In the genomic region with DNA sequence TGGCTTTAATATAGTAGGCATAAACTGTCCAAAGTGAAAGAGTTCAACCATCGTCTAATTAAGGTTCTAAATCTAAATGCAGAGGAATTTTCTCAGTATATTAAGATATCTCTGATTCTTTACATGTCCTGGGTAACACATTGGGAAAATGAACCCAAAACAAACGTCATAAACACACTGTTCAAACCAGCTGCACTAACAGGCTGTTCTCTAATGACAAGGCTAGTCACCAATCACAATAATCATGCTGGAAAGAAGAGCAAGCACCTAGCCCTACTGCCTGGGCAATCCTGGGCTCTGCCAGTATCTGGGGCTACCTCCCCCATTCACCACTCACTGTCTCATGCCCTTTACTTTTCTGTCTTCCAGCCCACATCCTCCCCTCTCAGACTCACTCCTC, we compare ENCODE assay signal across 27 cellular contexts.
"Had no signal": no experiment of that assay in that cellular context is flagged by ENCODE, and none has a peak within 500 bp of the region (broad histone marks: within the 10 kb centered on the region; RNA-seq: fewer than 3 reads in every experiment).

No MANE protein-coding gene starts in this region.

- H3K27me3 ChIP-seq: esophagus squamous epithelium, left lung had no signal

- FAIRE-seq: endometrium, islet of Langerhans, keratinocyte had no signal

- H3K27ac ChIP-seq: epithelial cell of prostate, gastrocnemius medialis, heart right ventricle, left lung, lower lobe of right lung had no signal

- H3K4me3 ChIP-seq: esophagus squamous epithelium, gastrocnemius medialis, heart right ventricle, left lung, lower lobe of right lung, mucosa of descending colon had no signal

- H3K4me1 ChIP-seq: gastrocnemius medialis, heart right ventricle, left lung, lower lobe of right lung had no signal

- H3K36me3 ChIP-seq: esophagus squamous epithelium, gastrocnemius medialis, heart right ventricle, left lung, lower lobe of right lung had no signal

- H3K4me3 Mint-ChIP-seq: dendritic cell treated with granulocyte-macrophage colony-stimulating factor and Interleukin-4, amounts not matched to agents 40 ng/mL and 50 ng/mL, for 4 days; effector memory CD8-positive, alpha-beta T cell; endodermal cell; mesothelial cell of epicardium; naive B cell had no signal

- ATAC-seq: effector memory CD8-positive, alpha-beta T cell; esophagus mucosa; gastrocnemius medialis; heart right ventricle; left cardiac atrium; left lung; left ventricle myocardium superior; lower lobe of right lung; mucosa of descending colon had no signal

- DNase-seq: cortex of kidney; effector CD8-positive, alpha-beta T cell; effector memory CD8-positive, alpha-beta T cell; endodermal cell; erythroblast; esophagus squamous epithelium; foreskin fibroblast; foreskin melanocyte; gastrocnemius medialis; glutamatergic neuron; head of caudate nucleus; heart right ventricle; hippocampal formation; left cardiac atrium; left lung; left ventricle myocardium superior; lower lobe of right lung; mesenchymal stem cell; mucosa of descending colon; naive B cell had no signal

- H3K9me3 ChIP-seq: esophagus squamous epithelium, gastrocnemius medialis, heart right ventricle, left lung, lower lobe of right lung, mucosa of descending colon had no signal

- H3K4me1 Mint-ChIP-seq: endodermal cell, mesothelial cell of epicardium, naive B cell had no signal

- H3K36me3 Mint-ChIP-seq: mesothelial cell of epicardium, naive B cell had no signal

- H3K27ac Mint-ChIP-seq: dendritic cell treated with granulocyte-macrophage colony-stimulating factor and Interleukin-4, amounts not matched to agents 40 ng/mL and 50 ng/mL, for 4 days; endodermal cell; mesothelial cell of epicardium; naive B cell had no signal

- H3K9me3 Mint-ChIP-seq: dendritic cell treated with granulocyte-macrophage colony-stimulating factor and Interleukin-4, amounts not matched to agents 40 ng/mL and 50 ng/mL, for 4 days; effector memory CD8-positive, alpha-beta T cell had no signal
